ENCODE assay signal across 8 cellular contexts in the genomic region with DNA sequence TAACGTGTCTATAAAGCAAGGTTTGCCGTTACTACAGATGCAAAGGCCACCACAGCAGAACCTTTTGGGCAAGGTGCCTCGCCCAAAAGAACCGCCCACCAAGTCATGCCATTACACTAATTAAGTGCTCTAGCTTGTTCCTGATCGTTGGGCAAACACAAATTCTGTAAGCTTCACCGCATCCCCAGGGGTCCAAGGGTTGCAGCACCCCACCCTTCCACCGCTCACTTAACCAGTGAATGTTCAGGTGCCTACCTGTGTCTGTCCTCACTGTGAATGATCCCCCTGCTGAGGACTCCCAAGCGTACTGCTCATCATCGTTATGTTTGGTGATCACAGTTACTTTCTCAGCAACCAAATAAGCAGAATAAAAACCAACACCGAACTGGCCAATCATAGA. TPM values are rescaled to one million over a fixed set of nuclear protein-coding genes. Genes with fewer than 3 reads are reported as not detected.
DNase-seq lines count a peak whose midpoint lies in the region; ATAC-seq and TF ChIP-seq lines count a peak whose summit lies in the region.

No MANE protein-coding gene starts in this region.

- DNase-seq in NCI-H146 (lab: John Stamatoyannopoulos, UW) (peak; percentile 13), NCI-H146 treated with DMSO at 0.1 percent for 48 hours (lab: John Stamatoyannopoulos, UW; ENCODE audit: unreplicated experiment) (no peak), WERI-Rb-1 (no peak), right cardiac atrium (no peak), spleen (peak; percentile 56), omental fat pad (ENCODE audit: low spot score) (no peak)

- H3K4me1 ChIP-seq in right cardiac atrium (ENCODE audit: control insufficient read depth, insufficient read depth, low read length) (peaks cover 4% of the 10 kb centered on the region), spleen (peaks cover 43 to 82% (median 62%) of the 10 kb centered on the region in 6 donors)

- ATAC-seq in right cardiac atrium = no peak
- ATAC-seq in HG02623 (IDR thresholded peaks at IDR 0.05; ENCODE audit: unreplicated experiment) = no peak
- ATAC-seq in HG02678 (IDR thresholded peaks at IDR 0.05; ENCODE audit: unreplicated experiment) = no peak
- no peak for ATAC-seq in omental fat pad (ENCODE audit: low FRiP score)

- intact Hi-C loops in right cardiac atrium (cut with DNase I) (loop anchor here in 2 of 4 donors (10.0 kb wide), 2 partner anchors 121 to 229 kb away; partner anchors contain the start of genes DYNC1H1 (in 1 of the 2) and ZNF839 (in 1 of the 2)), spleen (cut with DNase I; ENCODE audit: low total_unique reads) (loop anchor here (5.0 kb wide), 1 partner anchor 123 kb away; the partner anchor contains the start of gene DYNC1H1)

- no peak for TF ChIP-seq POLR2A in spleen (IDR thresholded peaks at IDR 0.05)

- H3K36me3 ChIP-seq in WERI-Rb-1 = peaks cover 57% of the 10 kb centered on the region
- peaks cover 5 to 55% (median 51%) of the 10 kb centered on the region in 6 donors for H3K36me3 ChIP-seq in spleen

- H3K4me3 ChIP-seq in WERI-Rb-1 (ENCODE audit: low read depth, low read length) (peak overlapping the region; percentile 77), right cardiac atrium (ENCODE audit: low read length) (peak overlapping the region; percentile 100), spleen (peak overlapping the region; percentile 46 to 91 (median 77))

- TF ChIP-seq CTCF in WERI-Rb-1 (IDR thresholded peaks at IDR 0.05; ENCODE audit: low read depth, low read length) = no peak
- TF ChIP-seq CTCF in spleen (IDR thresholded peaks at IDR 0.05 in 8 of 11, conservative IDR thresholded peaks at IDR 0.05 in 3 of 11) = no peak
- TF ChIP-seq CTCF in omental fat pad (IDR thresholded peaks at IDR 0.05) = no peak

- H3K27me3 ChIP-seq in WERI-Rb-1 (ENCODE audit: insufficient read depth, low read depth, severe bottlenecking) = no peaks in the 10 kb centered on the region
- H3K27me3 ChIP-seq in right cardiac atrium (ENCODE audit: control insufficient read depth, insufficient read depth) = no peaks in the 10 kb centered on the region
- no peaks in the 10 kb centered on the region for H3K27me3 ChIP-seq in spleen (replicated peaks in 1 of 7)

- H3K9me3 ChIP-seq in WERI-Rb-1 (ENCODE audit: severe bottlenecking) (no peaks in the 10 kb centered on the region), right cardiac atrium (ENCODE audit: control insufficient read depth, low read length) (no peaks in the 10 kb centered on the region), spleen (no peaks in the 10 kb centered on the region)

- H3K27ac ChIP-seq in WERI-Rb-1 = no peak overlapping the region
- H3K27ac ChIP-seq in right cardiac atrium (ENCODE audit: low read length) = no peak overlapping the region
- peak overlapping the region in 7 of 8 donors; percentile 98 to 100 (median 100) for H3K27ac ChIP-seq in spleen

- 36% methylated on average over 10 of the region's 10 CpGs for WGBS in right cardiac atrium
- 42 to 52% (median 49%) methylated on average over 10 of the region's 10 CpGs for WGBS in spleen, 5 donors

RNA-seq across cellular contexts. Expression of gene HSP90AA1, which starts 1.3 kb away (rescaled TPM):
- total RNA-seq in right cardiac atrium = 100 to 1,000 TPM; 381 to 731 (median 541) TPM
- polyA plus RNA-seq in right cardiac atrium = 504 TPM
- total RNA-seq in spleen = 100 to 1,000 TPM; 162 to 395 (median 240) TPM
- polyA plus RNA-seq in spleen = 100 to 1,000 TPM in 2 of 3 donors, 10 to 100 TPM in 1; 98.3 to 178 (median 139) TPM
- total RNA-seq in omental fat pad = 1,000 to 10,000 TPM in 1 of 4 donors, 100 to 1,000 TPM in 3; 453 to 1,533 (median 691) TPM

RNA-seq across cellular contexts. Expression of gene WDR20, which starts 54.2 kb away (rescaled TPM):
- total RNA-seq in right cardiac atrium (10 to 100 TPM; 21.9 to 27.3 (median 22.4) TPM), spleen (10 to 100 TPM; 25.8 to 40.8 (median 30.1) TPM), omental fat pad (10 to 100 TPM; 20.2 to 26.4 (median 22.0) TPM)
- polyA plus RNA-seq in right cardiac atrium (13.2 TPM), spleen (10 to 100 TPM in 1 of 3 donors, 1 to 10 TPM in 2; 8.7 to 11.1 (median 8.7) TPM)

Comparison
In these comparisons a context has a peak if more than half of its experiments do, and no peak if none do; other contexts are left out.
1. DNase-seq: peak in NCI-H146 (single experiment) and spleen (single experiment); none in NCI-H146 treated with DMSO at 0.1 percent for 48 hours (single experiment), WERI-Rb-1 (single experiment), right cardiac atrium (0 of 3) and omental fat pad (single experiment).
2. H3K27ac ChIP-seq: peak in spleen (7 of 8); none in WERI-Rb-1 (single experiment) and right cardiac atrium (single experiment).
3. Peak in every context shown above with its lines, with median percentiles within 50 percentile points of each other: H3K4me3 ChIP-seq.